ENCODE assay signal across 8 cellular contexts in genomic region chr11:72722050-72722748, GRCh38. TPM values are rescaled to one million over a fixed set of nuclear protein-coding genes. Genes with fewer than 3 reads are reported as not detected.
DNase-seq lines count a peak whose midpoint lies in the region; TF ChIP-seq lines count a peak whose summit lies in the region.

No MANE protein-coding gene starts in this region.

- H3K4me1 ChIP-seq in GM23248 (ENCODE audit: insufficient read depth) (peaks cover 14% of the 10 kb centered on the region), Karpas-422 (ENCODE audit: low read length) (peaks cover 69% of the 10 kb centered on the region), neutrophil (ENCODE audit: control insufficient read depth in 1 of 2, insufficient read depth in 1 of 2, low read depth in 1 of 2, low read length in 1 of 2) (peaks cover 97 to 100% of the 10 kb centered on the region in 2 experiments)

- H3K27me3 ChIP-seq in GM23248 (replicated peaks; ENCODE audit: insufficient read depth) = no peaks in the 10 kb centered on the region
- H3K27me3 ChIP-seq in Karpas-422 (ENCODE audit: low read length) = no peaks in the 10 kb centered on the region
- no peaks in the 10 kb centered on the region for H3K27me3 ChIP-seq in neutrophil

- peak; percentile 22 for TF ChIP-seq CTCF in neutrophil (IDR thresholded peaks at IDR 0.05)

- peak; percentile 80 for TF ChIP-seq POLR2A in Raji (IDR thresholded peaks at IDR 0.05; ENCODE audit: insufficient read depth, low read depth, low read length)

- peak overlapping the region; percentile 83 for H2AFZ ChIP-seq in GM23248
- no peak overlapping the region for H2AFZ ChIP-seq in Karpas-422 (ENCODE audit: low read length)

- H3K79me2 ChIP-seq in GM23248 (ENCODE audit: insufficient read depth) (peaks cover 79% of the 10 kb centered on the region), Karpas-422 (ENCODE audit: low read length) (peaks cover 91% of the 10 kb centered on the region)

- H3K9ac ChIP-seq in GM23248 (peak overlapping the region; percentile 87), Karpas-422 (ENCODE audit: low read length) (peak overlapping the region; percentile 91)

- WGBS in GM23248 (ENCODE audit: low coverage in 1 of 2, low lambda C conversion rate in 2 of 2, missing lambda C conversion rate in 2 of 2), 2 experiments = 3 to 5% methylated on average over 9 to 10 of the region's 10 CpGs

- H3K4me3 ChIP-seq in GM23248 (peak overlapping the region; percentile 91), Karpas-422 (ENCODE audit: low read length) (peak overlapping the region; percentile 88), neutrophil (ENCODE audit: low read depth in 1 of 2, low read length in 1 of 2) (peak overlapping the region; percentile 60 to 73)

- H3K9me3 ChIP-seq in GM23248 (ENCODE audit: low read depth) (no peaks in the 10 kb centered on the region), Karpas-422 (ENCODE audit: low read length) (no peaks in the 10 kb centered on the region), neutrophil (no peaks in the 10 kb centered on the region)

- in situ Hi-C loops in GM23248 (cut with MboI) = loop anchor here (25.0 kb wide), 1 partner anchor 440 kb away; no protein-coding TSS in a partner anchor

- peak overlapping the region; percentile 69 for H3K27ac ChIP-seq in GM23248
- peak overlapping the region; percentile 82 for H3K27ac ChIP-seq in Karpas-422 (ENCODE audit: low read length)
- peak overlapping the region; percentile 99 for H3K27ac ChIP-seq in neutrophil

- no peaks in the 10 kb centered on the region for H3K9me2 ChIP-seq in GM23248 (ENCODE audit: insufficient read depth)
- no peaks in the 10 kb centered on the region for H3K9me2 ChIP-seq in Karpas-422 (replicated peaks; ENCODE audit: insufficient read depth, low read length)

- H3F3A ChIP-seq in GM23248 (ENCODE audit: insufficient read depth) = no peaks in the 10 kb centered on the region

- H3K36me3 ChIP-seq in GM23248 (ENCODE audit: low read depth) (no peaks in the 10 kb centered on the region), Karpas-422 (ENCODE audit: insufficient read depth, low read length) (no peaks in the 10 kb centered on the region; the same call in 1 of the 2 replicates), neutrophil (peaks cover 96% of the 10 kb centered on the region)

- H3K4me2 ChIP-seq in GM23248 (ENCODE audit: unreplicated experiment) (peak overlapping the region; percentile 91), Karpas-422 (ENCODE audit: low read depth, low read length, poor library complexity, severe bottlenecking) (peak overlapping the region; percentile 95)

- 0 out of 2 replicates have a peak, but pooled peaks cover 3% of the 10 kb centered on the region for H4K20me1 ChIP-seq in GM23248 (ENCODE audit: insufficient read depth)
- peaks cover 62% of the 10 kb centered on the region for H4K20me1 ChIP-seq in Karpas-422 (ENCODE audit: insufficient read depth, low read depth, low read length)

- DNase-seq in EH (ENCODE audit: low read depth) (peak; percentile 93), GM23248 (peak; percentile 90), Karpas-422 (peak; percentile 93), fibroblast of the conjunctiva (ENCODE audit: low read depth) (peak; percentile 80), stromal cell of bone marrow (ENCODE audit: low read depth) (peak; percentile 75)
- peak; percentile 82 for DNase-seq in activated effector memory CD4-positive, alpha-beta T cell treated with Interleukin-2 at 50 U/mL for 16 hours

RNA-seq across cellular contexts. Expression of gene ARAP1, which starts 30.0 kb away (rescaled TPM):
- total RNA-seq in GM23248 (2014; rRNA removed; shearing (Covaris generic)) = 73.9 and 92.7 TPM in 2 replicates
- polyA plus RNA-seq in GM23248 (2016; fragmentation: Nextera tagmentation; extraction: Ambion mirVana) = 39.0 and 41.5 TPM in 2 replicates
- 76.1 and 103 TPM in 2 replicates for total RNA-seq in Karpas-422 (2014; rRNA removed; shearing (Covaris generic); ENCODE audit: low replicate concordance)

RNA-seq across cellular contexts. Expression of gene PDE2A, which starts 48.0 kb away (rescaled TPM):
- total RNA-seq in GM23248 (2014; rRNA removed; shearing (Covaris generic)) = 0.25 and 2.3 TPM in 2 replicates
- 0.29 and 1.0 TPM in 2 replicates for polyA plus RNA-seq in GM23248 (2016; fragmentation: Nextera tagmentation; extraction: Ambion mirVana)
- 1.8 and 10.4 TPM in 2 replicates for total RNA-seq in Karpas-422 (2014; rRNA removed; shearing (Covaris generic); ENCODE audit: low replicate concordance)

Comparison
In these comparisons a context has a peak if more than half of its experiments do, and no peak if none do; other contexts are left out.
1. Peak in every context shown above with its lines: DNase-seq, H3K4me3 ChIP-seq and H3K27ac ChIP-seq.